17 cellular contexts compared by ENCODE assay signal in genomic region chr16:7364054-7364407, GRCh38. TPM values are rescaled to one million over a fixed set of nuclear protein-coding genes. Genes with fewer than 3 reads are reported as not detected.
A peak's percentile ranks its signal among the peaks of the same experiment; 100 is the strongest.
DNase-seq lines count a peak whose midpoint lies in the region; ATAC-seq and TF ChIP-seq lines count a peak whose summit lies in the region.
"Had no signal": no experiment of that assay in that cellular context is flagged by ENCODE, and none has a peak within 500 bp of the region (broad histone marks: within the 10 kb centered on the region; RNA-seq: fewer than 3 reads in every experiment).

No MANE protein-coding gene starts in this region.

- no peaks in the 10 kb centered on the region for H3K36me3 Mint-ChIP-seq in glutamatergic neuron (ENCODE audit: unreplicated experiment)
- H3K36me3 Mint-ChIP-seq: CD4-positive, CD25-positive, alpha-beta regulatory T cell had no signal

- H3K9me3 Mint-ChIP-seq in glutamatergic neuron (ENCODE audit: unreplicated experiment) = peaks cover 6% of the 10 kb centered on the region

- H3K4me3 Mint-ChIP-seq in glutamatergic neuron (ENCODE audit: unreplicated experiment) = no peak overlapping the region
- H3K4me3 Mint-ChIP-seq: B cell; CD4-positive, CD25-positive, alpha-beta regulatory T cell; HFFc6 had no signal

- TF ChIP-seq CTCF in glutamatergic neuron (IDR thresholded peaks at IDR 0.05; ENCODE audit: partially characterized antibody, unreplicated experiment) (no peak), omental fat pad (IDR thresholded peaks at IDR 0.05) (no peak)

- H3K27me3 Mint-ChIP-seq in glutamatergic neuron (ENCODE audit: unreplicated experiment) = peaks cover 2% of the 10 kb centered on the region
- H3K27me3 Mint-ChIP-seq: B cell; CD4-positive, CD25-positive, alpha-beta regulatory T cell had no signal

- peaks cover 19% of the 10 kb centered on the region for H3K4me1 Mint-ChIP-seq in glutamatergic neuron (ENCODE audit: low read depth, unreplicated experiment)
- H3K4me1 Mint-ChIP-seq: B cell; CD4-positive, CD25-positive, alpha-beta regulatory T cell had no signal

- H3K27ac Mint-ChIP-seq in glutamatergic neuron (ENCODE audit: unreplicated experiment) = peak overlapping the region; percentile 67
- H3K27ac Mint-ChIP-seq: B cell; CD4-positive, CD25-positive, alpha-beta regulatory T cell; HFFc6 had no signal

- peak; percentile 91 for ATAC-seq in omental fat pad (ENCODE audit: low FRiP score)
- no peak for ATAC-seq in GM18505 (IDR thresholded peaks at IDR 0.05; ENCODE audit: unreplicated experiment)
- ATAC-seq in GM21723 (IDR thresholded peaks at IDR 0.05; ENCODE audit: unreplicated experiment) = no peak
- ATAC-seq: Panc1 had no signal

- no peak for TF ChIP-seq POLR2A in GM18505 (IDR thresholded peaks at IDR 0.05; ENCODE audit: borderline replicate concordance, extremely low read depth, insufficient read depth, insufficient read length)

- peak; percentile 50 for DNase-seq in DMS79 (lab: John Stamatoyannopoulos, UW)
- peak; percentile 67 for DNase-seq in DMS79 treated with DMSO at 0.1 percent for 48 hours (lab: John Stamatoyannopoulos, UW)
- no peak for DNase-seq in glutamatergic neuron
- no peak for DNase-seq in omental fat pad (ENCODE audit: low spot score)
- no peak for DNase-seq in stimulated activated CD4-positive, alpha-beta T cell treated with anti-CD3 and anti-CD28 coated beads, Interleukin-4, amount 100 ng/mL, for 1 hour
- DNase-seq: Caco-2; CD4-positive, CD25-positive, alpha-beta regulatory T cell; DMS153; HFFc6; NCI-H1048; NCI-H345; NCI-H526 had no signal

RNA-seq across cellular contexts. Expression of gene RBFOX1, which starts 31.4 kb away (rescaled TPM):
- total RNA-seq in glutamatergic neuron (ENCODE audit: unreplicated experiment) (30.5 TPM), omental fat pad (1 to 10 TPM in 2 of 4 donors, under 1 TPM in 1, not detected in 1; 0.24 to 2.9 (median 1.1) TPM)
- total RNA-seq: B cell; CD4-positive, CD25-positive, alpha-beta regulatory T cell; H4; HFFc6 had no signal

Comparison
In these comparisons a context has a peak if more than half of its experiments do, and no peak if none do; other contexts are left out.
1. DNase-seq: peak in DMS79 (single experiment) and DMS79 treated with DMSO at 0.1 percent for 48 hours (single experiment); none in glutamatergic neuron (single experiment), omental fat pad (single experiment) and stimulated activated CD4-positive, alpha-beta T cell treated with anti-CD3 and anti-CD28 coated beads, Interleukin-4, amount 100 ng/mL, for 1 hour (single experiment).